In the genomic region with DNA sequence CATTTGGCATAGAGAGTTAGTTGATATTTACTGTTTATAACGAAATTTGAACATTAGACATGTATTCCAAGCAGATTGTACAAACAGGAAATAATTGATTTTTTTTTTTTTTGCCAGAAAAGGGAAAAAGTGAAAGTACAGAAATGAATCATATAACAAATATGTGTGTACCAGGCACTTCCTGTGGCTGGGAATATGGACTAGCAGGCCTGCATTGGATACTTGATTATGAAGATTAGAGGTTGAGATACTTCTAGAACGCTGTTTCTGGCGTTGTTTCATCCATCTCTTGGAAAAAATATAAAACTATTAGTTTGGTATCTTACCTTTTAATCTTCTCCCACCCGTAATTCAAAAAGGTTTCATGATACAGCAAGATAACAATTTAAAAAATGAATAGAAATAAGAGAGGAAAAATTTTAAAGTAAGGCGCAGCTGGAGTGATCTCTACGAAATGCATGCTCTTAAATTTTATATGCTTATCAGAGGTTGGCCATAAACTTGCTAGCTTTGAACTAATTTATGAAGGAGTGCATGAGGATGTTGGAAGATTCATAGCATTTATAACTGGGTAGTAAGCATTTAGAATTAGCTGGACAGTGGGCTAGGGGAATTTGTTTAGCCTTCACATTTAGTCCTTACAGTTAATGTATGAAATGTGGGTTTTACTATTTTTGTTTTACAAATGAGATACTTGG, we compare ENCODE assay signal across 15 cellular contexts.
DNase-seq lines count a peak whose midpoint lies in the region; TF ChIP-seq lines count a peak whose summit lies in the region.
"Had no signal": no experiment of that assay in that cellular context is flagged by ENCODE, and none has a peak within 500 bp of the region (broad histone marks: within the 10 kb centered on the region; RNA-seq: fewer than 3 reads in every experiment).

No MANE protein-coding gene starts in this region.

- TF ChIP-seq POLR2A in uterus (IDR thresholded peaks at IDR 0.05) (no peak), lower leg skin (IDR thresholded peaks at IDR 0.05) (no peak)

- intact Hi-C loops in ascending aorta (cut with DNase I) (no loop called here), uterus (cut with DNase I; ENCODE audit: low total_unique reads) (no loop called here), lower leg skin (cut with DNase I; ENCODE audit: low total_unique reads) (no loop called here)

- H3K27ac Mint-ChIP-seq in HFFc6: peak overlapping the region; percentile 42

- H3K4me1 ChIP-seq in ascending aorta: peaks cover 0 to 8% of the 10 kb centered on the region in 2 donors
- peaks cover 0 to 12% of the 10 kb centered on the region in 2 donors for H3K4me1 ChIP-seq in uterus

- peaks cover 47% of the 10 kb centered on the region for H3K4me1 Mint-ChIP-seq in HFFc6 (ENCODE audit: low read depth)

- WGBS in lower leg skin, 2 donors: 47 to 64% methylated on average over 6 of the region's 6 CpGs

- H3K36me3 Mint-ChIP-seq in HFFc6 (ENCODE audit: low read depth): peaks cover 8% of the 10 kb centered on the region

- H3K9me3 Mint-ChIP-seq in HFFc6: peaks cover 11% of the 10 kb centered on the region

- H3K27me3 ChIP-seq in ascending aorta: no peaks in the 10 kb centered on the region
- no peaks in the 10 kb centered on the region for H3K27me3 ChIP-seq in uterus
- H3K27me3 ChIP-seq: esophagus muscularis mucosa had no signal

- no peaks in the 10 kb centered on the region for H3K36me3 ChIP-seq in ascending aorta
- H3K36me3 ChIP-seq in uterus: no peaks in the 10 kb centered on the region
- H3K36me3 ChIP-seq: esophagus muscularis mucosa had no signal

- peaks cover 6% of the 10 kb centered on the region for H3K27me3 Mint-ChIP-seq in HFFc6 (ENCODE audit: insufficient read depth)
- H3K27me3 Mint-ChIP-seq: central memory CD8-positive, alpha-beta T cell; naive B cell had no signal

- H3K9me3 ChIP-seq in ascending aorta (no peaks in the 10 kb centered on the region), uterus (no peaks in the 10 kb centered on the region)
- H3K9me3 ChIP-seq: esophagus muscularis mucosa had no signal

- peak overlapping the region; percentile 15 to 34 for H3K27ac ChIP-seq in ascending aorta
- H3K27ac ChIP-seq in uterus: peak overlapping the region; percentile 21 to 53
- H3K27ac ChIP-seq: esophagus muscularis mucosa had no signal

- H3K4me3 ChIP-seq in ascending aorta: no peak overlapping the region
- H3K4me3 ChIP-seq in uterus: no peak overlapping the region
- no peak overlapping the region for H3K4me3 ChIP-seq in lower leg skin (ENCODE audit: low read depth, poor library complexity, severe bottlenecking)
- H3K4me3 ChIP-seq: esophagus muscularis mucosa had no signal

- TF ChIP-seq CTCF in HFFc6 (IDR thresholded peaks at IDR 0.05) (no peak), ascending aorta (IDR thresholded peaks at IDR 0.05) (no peak), uterus (IDR thresholded peaks at IDR 0.05) (no peak), lower leg skin (IDR thresholded peaks at IDR 0.05) (no peak)

- H3K4me3 Mint-ChIP-seq in HFFc6: peak overlapping the region; percentile 56
- H3K4me3 Mint-ChIP-seq: central memory CD8-positive, alpha-beta T cell; immature natural killer cell; naive B cell had no signal

- DNase-seq in HFFc6 (peak; percentile 9), ascending aorta (ENCODE audit: low spot score in 2 of 2) (no peak), hepatic stellate cell (ENCODE audit: low spot score) (peak; percentile 65), uterus (no peak), pons (ENCODE audit: low spot score) (no peak), NCI-H524 (lab: John Stamatoyannopoulos, UW) (no peak), lower leg skin (ENCODE audit: low spot score in 2 of 2) (no peak)
- DNase-seq: activated effector memory CD4-positive, alpha-beta T cell treated with Interleukin-2 at 50 U/mL for 16 hours; Calu3; immature natural killer cell; MM.1S; naive B cell; NCI-H345 had no signal

Comparison
In these comparisons a context has a peak if more than half of its experiments do, and no peak if none do; other contexts are left out.
1. DNase-seq: peak in HFFc6 (single experiment) and hepatic stellate cell (single experiment); none in ascending aorta (0 of 2), uterus (0 of 2), pons (single experiment), NCI-H524 (0 of 2) and lower leg skin (0 of 2).